Comparison of ENCODE assay signal across 24 cellular contexts in genomic region chr3:189101594-189101993, GRCh38.
A peak's percentile ranks its signal among the peaks of the same experiment; 100 is the strongest.
DNase-seq lines count a peak whose midpoint lies in the region; ATAC-seq and TF ChIP-seq lines count a peak whose summit lies in the region.
"Had no signal": no experiment of that assay in that cellular context is flagged by ENCODE, and none has a peak within 500 bp of the region (broad histone marks: within the 10 kb centered on the region; RNA-seq: fewer than 3 reads in every experiment).

No MANE protein-coding gene starts in this region.

- no peak for TF ChIP-seq EP300 in ovary (IDR thresholded peaks at IDR 0.05)

- no peak overlapping the region for H3K4me2 ChIP-seq in GM23248 (ENCODE audit: unreplicated experiment)
- H3K4me2 ChIP-seq: A549; BLaER1 treated with 17β-estradiol and CSF1 and Interleukin-3, amounts not matched to agents 10 nM and 100 nM had no signal

- DNase-seq in WTC11 (ENCODE audit: low spot score) (no peak), psoas muscle (no peak), uterus (no peak), GM23248 (no peak), ovary (no peak)
- no peak for DNase-seq in stimulated activated naive B cell treated with anti-CD40 and anti-IgM and Interleukin-4, amounts not matched to agents 10 μg/mL and 1 μg/mL and 100 μg/mL, for 72 hours
- DNase-seq: 8988T; ACHN; AML-193; BE2C; CD4-positive, alpha-beta T cell; CD8-positive, alpha-beta memory T cell; DMS 273 treated with DMSO at 0.1 percent for 48 hours; DMS79; EL; GDM1; GOT3; HFFc6 had no signal

- H2AFZ ChIP-seq in GM23248, result no peak overlapping the region

- no peaks in the 10 kb centered on the region for H3K36me3 Mint-ChIP-seq in WTC11
- H3K36me3 Mint-ChIP-seq in stimulated activated naive B cell treated with anti-CD40 and anti-IgM and Interleukin-4, amounts not matched to agents 10 μg/mL and 1 μg/mL and 100 μg/mL, for 72 hours, result no peaks in the 10 kb centered on the region
- H3K36me3 Mint-ChIP-seq: CD14-positive monocyte; CD8-positive, alpha-beta memory T cell had no signal

- H3K4me3 ChIP-seq in psoas muscle (peak overlapping the region; percentile 67), subcutaneous abdominal adipose tissue (ENCODE audit: low read depth in 1 of 5, low read length in 5 of 5) (no peak overlapping the region), uterus (no peak overlapping the region), GM23248 (no peak overlapping the region), ovary (no peak overlapping the region)
- H3K4me3 ChIP-seq: A549; BLaER1 treated with 17β-estradiol and CSF1 and Interleukin-3, amounts not matched to agents 10 nM and 100 nM; GM12878; HAP-1 had no signal

- H3K36me3 ChIP-seq in psoas muscle (ENCODE audit: insufficient read depth in 1 of 2, low read depth in 1 of 2), result no peaks in the 10 kb centered on the region
- H3K36me3 ChIP-seq in subcutaneous abdominal adipose tissue (ENCODE audit: control insufficient read depth in 5 of 5, insufficient read depth in 5 of 5, low read length in 5 of 5), result no peaks in the 10 kb centered on the region
- H3K36me3 ChIP-seq in uterus, result no peaks in the 10 kb centered on the region
- H3K36me3 ChIP-seq in GM23248 (ENCODE audit: low read depth), result no peaks in the 10 kb centered on the region
- H3K36me3 ChIP-seq in ovary, result no peaks in the 10 kb centered on the region
- H3K36me3 ChIP-seq: BE2C; BLaER1 treated with 17β-estradiol and CSF1 and Interleukin-3, amounts not matched to agents 10 nM and 100 nM; HAP-1 had no signal

- intact Hi-C loops in psoas muscle (cut with DNase I), result no loop called here
- intact Hi-C loops in uterus (cut with DNase I; ENCODE audit: low total_unique reads), result no loop called here
- intact Hi-C loops in ovary (cut with DNase I), result no loop called here

- POLR2A ChIA-PET in WTC11 (lab: Charles Lee), result no interaction called here

- in situ Hi-C loops in GM23248 (cut with MboI), result no loop called here

- no peaks in the 10 kb centered on the region for H4K20me1 ChIP-seq in GM23248 (ENCODE audit: insufficient read depth)
- H4K20me1 ChIP-seq: BLaER1 treated with 17β-estradiol and CSF1 and Interleukin-3, amounts not matched to agents 10 nM and 100 nM had no signal

- H3K79me2 ChIP-seq in GM23248 (ENCODE audit: insufficient read depth), result no peaks in the 10 kb centered on the region

- H3K27me3 ChIP-seq in psoas muscle (ENCODE audit: insufficient read depth in 3 of 3, low read length in 2 of 3), result no peaks in the 10 kb centered on the region
- no peaks in the 10 kb centered on the region for H3K27me3 ChIP-seq in subcutaneous abdominal adipose tissue (ENCODE audit: control insufficient read depth in 5 of 5, insufficient read depth in 4 of 5, low read length in 5 of 5)
- no peaks in the 10 kb centered on the region for H3K27me3 ChIP-seq in uterus
- no peaks in the 10 kb centered on the region for H3K27me3 ChIP-seq in GM23248 (replicated peaks; ENCODE audit: insufficient read depth)
- no peaks in the 10 kb centered on the region for H3K27me3 ChIP-seq in ovary
- H3K27me3 ChIP-seq: BE2C; BLaER1 treated with 17β-estradiol and CSF1 and Interleukin-3, amounts not matched to agents 10 nM and 100 nM had no signal

- H3K4me1 ChIP-seq in psoas muscle (peaks cover 28% of the 10 kb centered on the region), subcutaneous abdominal adipose tissue (ENCODE audit: control insufficient read depth in 5 of 5, insufficient read depth in 5 of 5, low read length in 5 of 5) (peaks cover 5 to 63% (median 38%) of the 10 kb centered on the region in 5 donors), uterus (peaks cover 0 to 10% of the 10 kb centered on the region in 2 donors), GM23248 (ENCODE audit: insufficient read depth) (0 out of 2 replicates have a peak, but pooled peaks cover 8% of the 10 kb centered on the region), ovary (ENCODE audit: insufficient read depth) (peaks cover 10% of the 10 kb centered on the region)
- H3K4me1 ChIP-seq: A549, HAP-1 had no signal

- WGBS in psoas muscle, 3 donors, result 78 to 92% (median 89%) methylated on average over 2 of the region's 2 CpGs
- 90 to 91% methylated on average over 2 of the region's 2 CpGs for WGBS in GM23248 (ENCODE audit: low coverage in 1 of 2, low lambda C conversion rate in 2 of 2, missing lambda C conversion rate in 2 of 2), 2 experiments
- 95 to 96% (median 96%) methylated on average over 2 of the region's 2 CpGs for WGBS in ovary, 3 donors

- no peaks in the 10 kb centered on the region for H3K9me3 ChIP-seq in psoas muscle
- no peaks in the 10 kb centered on the region for H3K9me3 ChIP-seq in subcutaneous abdominal adipose tissue (ENCODE audit: control insufficient read depth in 5 of 5, low read length in 5 of 5)
- H3K9me3 ChIP-seq in uterus, result no peaks in the 10 kb centered on the region
- H3K9me3 ChIP-seq in GM23248 (ENCODE audit: low read depth), result no peaks in the 10 kb centered on the region
- H3K9me3 ChIP-seq in ovary, result no peaks in the 10 kb centered on the region
- H3K9me3 ChIP-seq: A549; BE2C; BLaER1 treated with 17β-estradiol and CSF1 and Interleukin-3, amounts not matched to agents 10 nM and 100 nM; HAP-1 had no signal

- no peak overlapping the region for H3K9ac ChIP-seq in subcutaneous abdominal adipose tissue (ENCODE audit: low read length in 5 of 5)
- no peak overlapping the region for H3K9ac ChIP-seq in GM23248
- H3K9ac ChIP-seq: BLaER1 treated with 17β-estradiol and CSF1 and Interleukin-3, amounts not matched to agents 10 nM and 100 nM had no signal

- CTCF ChIA-PET in WTC11 (lab: Charles Lee), result interaction anchor here (1.0 kb wide), 1 partner anchor 60 kb away, joined by 3 read pairs; no protein-coding TSS in a partner anchor

- no peak for TF ChIP-seq CTCF in WTC11 (IDR thresholded peaks at IDR 0.05)
- no peak for TF ChIP-seq CTCF in psoas muscle (IDR thresholded peaks at IDR 0.05)
- no peak for TF ChIP-seq CTCF in uterus (IDR thresholded peaks at IDR 0.05)
- TF ChIP-seq CTCF in ovary (IDR thresholded peaks at IDR 0.05), result no peak

- H3K4me3 Mint-ChIP-seq in WTC11, result no peak overlapping the region
- no peak overlapping the region for H3K4me3 Mint-ChIP-seq in stimulated activated naive B cell treated with anti-CD40 and anti-IgM and Interleukin-4, amounts not matched to agents 10 μg/mL and 1 μg/mL and 100 μg/mL, for 72 hours
- H3K4me3 Mint-ChIP-seq: CD14-positive monocyte; CD4-positive, alpha-beta T cell; CD8-positive, alpha-beta memory T cell; HFFc6 had no signal

- no peak for ATAC-seq in WTC11
- ATAC-seq in psoas muscle, result no peak
- no peak for ATAC-seq in stimulated activated naive B cell treated with anti-CD40 and anti-IgM and Interleukin-4, amounts not matched to agents 10 μg/mL and 1 μg/mL and 100 μg/mL, for 72 hours (replicated peaks)
- ATAC-seq: A549, GM12878 had no signal

- no peak overlapping the region for H3K27ac Mint-ChIP-seq in WTC11
- H3K27ac Mint-ChIP-seq in stimulated activated naive B cell treated with anti-CD40 and anti-IgM and Interleukin-4, amounts not matched to agents 10 μg/mL and 1 μg/mL and 100 μg/mL, for 72 hours, result no peak overlapping the region
- H3K27ac Mint-ChIP-seq: CD14-positive monocyte; CD4-positive, alpha-beta T cell; HFFc6 had no signal

- H3K27me3 Mint-ChIP-seq in WTC11 (ENCODE audit: low read depth), result no peaks in the 10 kb centered on the region
- H3K27me3 Mint-ChIP-seq in stimulated activated naive B cell treated with anti-CD40 and anti-IgM and Interleukin-4, amounts not matched to agents 10 μg/mL and 1 μg/mL and 100 μg/mL, for 72 hours, result peaks cover 0 to 9% of the 10 kb centered on the region in 2 donors
- H3K27me3 Mint-ChIP-seq: CD4-positive, alpha-beta T cell; CD8-positive, alpha-beta memory T cell had no signal

- H3K9me3 Mint-ChIP-seq in WTC11, result peaks cover 7% of the 10 kb centered on the region; the same call in 1 of the 2 replicates
- H3K9me3 Mint-ChIP-seq in stimulated activated naive B cell treated with anti-CD40 and anti-IgM and Interleukin-4, amounts not matched to agents 10 μg/mL and 1 μg/mL and 100 μg/mL, for 72 hours, result no peaks in the 10 kb centered on the region
- H3K9me3 Mint-ChIP-seq: CD4-positive, alpha-beta T cell; CD8-positive, alpha-beta memory T cell; HFFc6 had no signal

- H3K9me2 ChIP-seq in GM23248 (ENCODE audit: insufficient read depth), result no peaks in the 10 kb centered on the region

- no peaks in the 10 kb centered on the region for H3K4me1 Mint-ChIP-seq in WTC11
- no peaks in the 10 kb centered on the region for H3K4me1 Mint-ChIP-seq in stimulated activated naive B cell treated with anti-CD40 and anti-IgM and Interleukin-4, amounts not matched to agents 10 μg/mL and 1 μg/mL and 100 μg/mL, for 72 hours
- H3K4me1 Mint-ChIP-seq: CD8-positive, alpha-beta memory T cell had no signal

- TF ChIP-seq POLR2A in uterus (IDR thresholded peaks at IDR 0.05) (no peak), ovary (IDR thresholded peaks at IDR 0.05) (no peak)

- H3F3A ChIP-seq in GM23248 (ENCODE audit: insufficient read depth), result no peaks in the 10 kb centered on the region

- H3K27ac ChIP-seq in psoas muscle, result peak overlapping the region; percentile 95
- H3K27ac ChIP-seq in subcutaneous abdominal adipose tissue (ENCODE audit: low read depth, low read length), result peak overlapping the region; percentile 93
- peak overlapping the region; percentile 90 to 93 for H3K27ac ChIP-seq in uterus
- H3K27ac ChIP-seq in GM23248, result no peak overlapping the region
- peak overlapping the region in 1 of 2 donors; percentile 28 for H3K27ac ChIP-seq in ovary
- H3K27ac ChIP-seq: A549; BLaER1 treated with 17β-estradiol and CSF1 and Interleukin-3, amounts not matched to agents 10 nM and 100 nM had no signal

TF ChIP-seq in WTC11, 78 proteins besides CTCF, POLR2A, EP300 and RAD21:
- TF ChIP-seq IRF2 (CRISPR knock-in tag; IDR thresholded peaks at IDR 0.05; ENCODE audit: borderline replicate concordance, low read depth) (no peak), MXD4 (CRISPR knock-in tag; IDR thresholded peaks at IDR 0.05; ENCODE audit: borderline replicate concordance) (no peak), HMGA2 (CRISPR knock-in tag; IDR thresholded peaks at IDR 0.05) (peak; percentile 99), GRHL2 (CRISPR knock-in tag; IDR thresholded peaks at IDR 0.05; ENCODE audit: insufficient replicate concordance, severe bottlenecking) (no peak), JAZF1 (CRISPR knock-in tag; IDR thresholded peaks at IDR 0.05) (no peak)
